In the genomic region with DNA sequence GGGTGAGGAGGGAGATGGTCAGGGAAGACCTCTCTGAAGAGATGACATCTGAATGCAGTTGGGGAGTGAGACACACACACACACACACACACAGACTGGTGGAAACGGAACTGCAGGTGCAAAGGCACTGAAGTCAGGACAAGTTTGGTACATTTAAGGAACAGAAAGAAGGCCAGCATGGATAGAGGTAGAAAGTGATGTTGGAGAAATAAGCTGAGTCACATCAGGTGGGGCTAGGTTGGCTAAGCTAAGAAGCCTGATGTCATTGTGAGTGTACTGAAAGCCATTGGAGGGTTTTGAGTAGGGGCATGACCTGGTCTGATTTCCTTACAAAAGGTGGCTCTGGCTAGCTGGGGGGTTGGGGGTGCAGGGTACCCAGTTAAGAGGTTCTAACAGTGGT, we compare ENCODE assay signal across 20 cellular contexts. TPM values are rescaled to one million over a fixed set of nuclear protein-coding genes. Genes with fewer than 3 reads are reported as not detected.
DNase-seq lines count a peak whose midpoint lies in the region; ATAC-seq and TF ChIP-seq lines count a peak whose summit lies in the region.
"Had no signal": no experiment of that assay in that cellular context is flagged by ENCODE, and none has a peak within 500 bp of the region (broad histone marks: within the 10 kb centered on the region; RNA-seq: fewer than 3 reads in every experiment).

No MANE protein-coding gene starts in this region.

- H3K27ac ChIP-seq in mammary epithelial cell (ENCODE audit: insufficient read depth, low read depth, low read length): no peak overlapping the region
- H3K27ac ChIP-seq: neural progenitor cell, right atrium auricular region, suprapubic skin had no signal

- H3K9ac ChIP-seq in mammary epithelial cell (ENCODE audit: insufficient read depth, low read length): no peak overlapping the region
- H3K9ac ChIP-seq: neural progenitor cell had no signal

- BruUV-seq in mammary epithelial cell (replicated peaks; lab: Mats Ljungman, UMichigan) (no TSS peak), MCF 10A (replicated peaks; lab: Mats Ljungman, UMichigan) (no TSS peak)

- no peak overlapping the region for H2AFZ ChIP-seq in mammary epithelial cell (ENCODE audit: low read depth, low read length)
- H2AFZ ChIP-seq: neural progenitor cell had no signal

- H4K20me1 ChIP-seq in mammary epithelial cell (ENCODE audit: insufficient read depth, low read length): no peaks in the 10 kb centered on the region

- no peaks in the 10 kb centered on the region for H3K36me3 Mint-ChIP-seq in MCF 10A (ENCODE audit: insufficient read depth, unreplicated experiment)
- H3K36me3 Mint-ChIP-seq in activated T-helper 1 cell treated with anti-CD3 and anti-CD28 coated beads, Interleukin-12 subunit alpha, Interleukin-12 subunit beta, Interleukin-2, Interleukin-4 antibody, amounts not matched to agents 30 ng/mL and 10 ng/mL and 1 ng/mL, durations not matched to agents 14 hours and 24 hours and 36 hours (ENCODE audit: low read depth): peaks cover 21% of the 10 kb centered on the region
- H3K36me3 Mint-ChIP-seq in stimulated activated naive B cell treated with anti-CD40 and anti-IgM and Interleukin-4, amounts not matched to agents 10 μg/mL and 1 μg/mL and 100 μg/mL, for 72 hours: peaks cover 6 to 7% of the 10 kb centered on the region in 2 donors
- H3K36me3 Mint-ChIP-seq: CD8-positive, alpha-beta memory T cell; neural progenitor cell had no signal

- H3K27me3 Mint-ChIP-seq in MCF 10A (ENCODE audit: insufficient read depth, unreplicated experiment): peaks cover 37% of the 10 kb centered on the region
- H3K27me3 Mint-ChIP-seq in activated T-helper 1 cell treated with anti-CD3 and anti-CD28 coated beads, Interleukin-12 subunit alpha, Interleukin-12 subunit beta, Interleukin-2, Interleukin-4 antibody, amounts not matched to agents 30 ng/mL and 10 ng/mL and 1 ng/mL, durations not matched to agents 14 hours and 24 hours and 36 hours (ENCODE audit: insufficient read depth): no peaks in the 10 kb centered on the region
- H3K27me3 Mint-ChIP-seq in stimulated activated naive B cell treated with anti-CD40 and anti-IgM and Interleukin-4, amounts not matched to agents 10 μg/mL and 1 μg/mL and 100 μg/mL, for 72 hours: peaks cover 0 to 5% of the 10 kb centered on the region in 2 donors

- H3K4me1 Mint-ChIP-seq in MCF 10A (ENCODE audit: insufficient read depth, unreplicated experiment): no peaks in the 10 kb centered on the region
- H3K4me1 Mint-ChIP-seq in activated T-helper 1 cell treated with anti-CD3 and anti-CD28 coated beads, Interleukin-12 subunit alpha, Interleukin-12 subunit beta, Interleukin-2, Interleukin-4 antibody, amounts not matched to agents 30 ng/mL and 10 ng/mL and 1 ng/mL, durations not matched to agents 14 hours and 24 hours and 36 hours (ENCODE audit: low read depth): peaks cover 52% of the 10 kb centered on the region
- H3K4me1 Mint-ChIP-seq in stimulated activated naive B cell treated with anti-CD40 and anti-IgM and Interleukin-4, amounts not matched to agents 10 μg/mL and 1 μg/mL and 100 μg/mL, for 72 hours: peaks cover 26 to 33% of the 10 kb centered on the region in 2 donors

- 50% methylated on average over 1 of the region's 1 CpG for WGBS in mammary epithelial cell (ENCODE audit: low coverage, missing lambda C conversion rate)

- in situ Hi-C loops in mammary epithelial cell (cut with MboI; ENCODE audit: low sequenced_read_pairs in 2 of 2): no loop called here

- peaks cover 3% of the 10 kb centered on the region for H3K4me1 ChIP-seq in mammary epithelial cell (ENCODE audit: insufficient read depth, low read length)

- no peaks in the 10 kb centered on the region for H3K79me2 ChIP-seq in mammary epithelial cell (ENCODE audit: insufficient read depth, low read length)

- no peak overlapping the region for H3K4me3 Mint-ChIP-seq in MCF 10A (ENCODE audit: unreplicated experiment)
- no peak overlapping the region for H3K4me3 Mint-ChIP-seq in activated T-helper 1 cell treated with anti-CD3 and anti-CD28 coated beads, Interleukin-12 subunit alpha, Interleukin-12 subunit beta, Interleukin-2, Interleukin-4 antibody, amounts not matched to agents 30 ng/mL and 10 ng/mL and 1 ng/mL, durations not matched to agents 14 hours and 24 hours and 36 hours
- H3K4me3 Mint-ChIP-seq in stimulated activated naive B cell treated with anti-CD40 and anti-IgM and Interleukin-4, amounts not matched to agents 10 μg/mL and 1 μg/mL and 100 μg/mL, for 72 hours: no peak overlapping the region
- H3K4me3 Mint-ChIP-seq: CD8-positive, alpha-beta memory T cell had no signal

- no peaks in the 10 kb centered on the region for H3K9me3 ChIP-seq in mammary epithelial cell (replicated peaks; ENCODE audit: insufficient read depth, low read length)
- H3K9me3 ChIP-seq: right atrium auricular region, suprapubic skin had no signal

- peaks cover 18% of the 10 kb centered on the region for H3K27me3 ChIP-seq in mammary epithelial cell (ENCODE audit: insufficient read depth, low read length)
- H3K27me3 ChIP-seq: right atrium auricular region had no signal

- no peak overlapping the region for H3K4me3 ChIP-seq in mammary epithelial cell (replicated peaks in 1 of 3; ENCODE audit: insufficient read depth in 1 of 3, low read depth in 2 of 3, low read length in 3 of 3)
- H3K4me3 ChIP-seq: neural progenitor cell, right atrium auricular region, suprapubic skin had no signal

- no peaks in the 10 kb centered on the region for H3K36me3 ChIP-seq in mammary epithelial cell (ENCODE audit: insufficient read depth, low read length)
- H3K36me3 ChIP-seq: neural progenitor cell, right atrium auricular region, suprapubic skin had no signal

- H3K9me3 Mint-ChIP-seq in MCF 10A (ENCODE audit: unreplicated experiment): no peaks in the 10 kb centered on the region
- H3K9me3 Mint-ChIP-seq in activated T-helper 1 cell treated with anti-CD3 and anti-CD28 coated beads, Interleukin-12 subunit alpha, Interleukin-12 subunit beta, Interleukin-2, Interleukin-4 antibody, amounts not matched to agents 30 ng/mL and 10 ng/mL and 1 ng/mL, durations not matched to agents 14 hours and 24 hours and 36 hours: no peaks in the 10 kb centered on the region
- no peaks in the 10 kb centered on the region for H3K9me3 Mint-ChIP-seq in stimulated activated naive B cell treated with anti-CD40 and anti-IgM and Interleukin-4, amounts not matched to agents 10 μg/mL and 1 μg/mL and 100 μg/mL, for 72 hours
- H3K9me3 Mint-ChIP-seq: CD8-positive, alpha-beta memory T cell; neural progenitor cell had no signal

- dilution Hi-C loops in mammary epithelial cell (cut with HindIII; ENCODE audit: low sequenced_read_pairs): loop anchor here (5.0 kb wide), 1 partner anchor 70 kb away; no protein-coding TSS in a partner anchor

- POLR2A ChIA-PET in MCF 10A (lab: Yijun Ruan, JAX): interaction anchor here (1.1 to 1.2 kb wide), 2 partner anchors 10 to 13 kb away, joined by 4 read pairs; a partner anchor contains a TSS

- CTCF ChIA-PET in mammary epithelial cell (lab: Charles Lee; ENCODE audit: low non-redundant PET) (no interaction called here), MCF 10A (lab: Yijun Ruan, JAX) (interaction anchor here (0.8 to 1.7 kb wide), 4 partner anchors 10 to 77 kb away, joined by 3 to 5 read pairs (median 3); a partner anchor contains a TSS)

- peak; percentile 37 for DNase-seq in mammary epithelial cell
- DNase-seq in MCF 10A (ENCODE audit: unreplicated experiment): no peak
- no peak for DNase-seq in activated T-helper 1 cell treated with anti-CD3 and anti-CD28 coated beads, Interleukin-12 subunit alpha, Interleukin-12 subunit beta, Interleukin-2, Interleukin-4 antibody, amounts not matched to agents 30 ng/mL and 10 ng/mL and 1 ng/mL, durations not matched to agents 14 hours and 24 hours and 36 hours (ENCODE audit: low spot score)
- DNase-seq in stimulated activated naive B cell treated with anti-CD40 and anti-IgM and Interleukin-4, amounts not matched to agents 10 μg/mL and 1 μg/mL and 100 μg/mL, for 72 hours: no peak
- no peak for DNase-seq in NCI-H1105 treated with DMSO at 0.1 percent for 48 hours (lab: John Stamatoyannopoulos, UW)
- DNase-seq: activated CD4-positive, alpha-beta T cell treated with anti-CD3 and anti-CD28 coated beads, Interleukin-2, amount 50 U/mL, for 4 hours; amygdala; CD8-positive, alpha-beta memory T cell; hypothalamus; midbrain; NCI-H1092; NCI-H526 treated with DMSO at 0.1 percent for 48 hours had no signal

- TF ChIP-seq CTCF in mammary epithelial cell (conservative IDR thresholded peaks at IDR 0.05 in 1 of 2, IDR thresholded peaks at IDR 0.05 in 1 of 2; ENCODE audit: extremely low read depth in 1 of 2, insufficient read depth in 1 of 2, low read depth in 1 of 2, low read length in 2 of 2) (no peak), MCF 10A (IDR thresholded peaks at IDR 0.05; ENCODE audit: unreplicated experiment) (no peak)

- no peak overlapping the region for H3K27ac Mint-ChIP-seq in MCF 10A (ENCODE audit: low read depth, unreplicated experiment)
- H3K27ac Mint-ChIP-seq in activated T-helper 1 cell treated with anti-CD3 and anti-CD28 coated beads, Interleukin-12 subunit alpha, Interleukin-12 subunit beta, Interleukin-2, Interleukin-4 antibody, amounts not matched to agents 30 ng/mL and 10 ng/mL and 1 ng/mL, durations not matched to agents 14 hours and 24 hours and 36 hours: peak overlapping the region; percentile 64
- peak overlapping the region; percentile 52 for H3K27ac Mint-ChIP-seq in stimulated activated naive B cell treated with anti-CD40 and anti-IgM and Interleukin-4, amounts not matched to agents 10 μg/mL and 1 μg/mL and 100 μg/mL, for 72 hours
- H3K27ac Mint-ChIP-seq: CD8-positive, alpha-beta memory T cell; neural progenitor cell had no signal

- no peak overlapping the region for H3K4me2 ChIP-seq in mammary epithelial cell (ENCODE audit: insufficient read depth, low read depth, low read length)
- H3K4me2 ChIP-seq: neural progenitor cell had no signal

- ATAC-seq in stimulated activated naive B cell treated with anti-CD40 and anti-IgM and Interleukin-4, amounts not matched to agents 10 μg/mL and 1 μg/mL and 100 μg/mL, for 72 hours (replicated peaks): peak in 1 of 2 donors; percentile 18
- ATAC-seq in HG02973 (IDR thresholded peaks at IDR 0.05; ENCODE audit: unreplicated experiment): no peak
- ATAC-seq: SK-N-SH treated with all-trans-retinoic acid at 6 μM for 48 hours had no signal

- intact Hi-C loops in mammary epithelial cell (cut with micrococcal nuclease): no loop called here
- intact Hi-C loops in MCF 10A (cut with micrococcal nuclease): no loop called here
- intact Hi-C loops in activated T-helper 1 cell treated with anti-CD3 and anti-CD28 coated beads, Interleukin-12 subunit alpha, Interleukin-12 subunit beta, Interleukin-2, Interleukin-4 antibody, amounts not matched to agents 30 ng/mL and 10 ng/mL and 1 ng/mL, durations not matched to agents 14 hours and 24 hours and 36 hours (cut with micrococcal nuclease): no loop called here

RNA-seq across cellular contexts. Expression of a gene that starts 3.1 kb away (rescaled TPM):
- under 1 TPM; 0.16 to 0.17 TPM for total RNA-seq in mammary epithelial cell
- 0.90 TPM for polyA plus RNA-seq in mammary epithelial cell
- not detected for polyA minus RNA-seq in mammary epithelial cell
- total RNA-seq in MCF 10A (2022): 0.17 and 0.21 TPM in 2 replicates
- total RNA-seq in activated T-helper 1 cell treated with anti-CD3 and anti-CD28 coated beads, Interleukin-12 subunit alpha, Interleukin-12 subunit beta, Interleukin-2, Interleukin-4 antibody, amounts not matched to agents 30 ng/mL and 10 ng/mL and 1 ng/mL, durations not matched to agents 14 hours and 24 hours and 36 hours: 12.3 and 12.8 TPM in 2 replicates
- total RNA-seq: Daoy, fibroblast of villous mesenchyme had no signal

RNA-seq across cellular contexts. Expression of a gene that starts 12.3 kb away (rescaled TPM):
- 1 to 10 TPM; 2.0 to 2.3 TPM for total RNA-seq in mammary epithelial cell
- 1.3 TPM for polyA plus RNA-seq in mammary epithelial cell
- polyA minus RNA-seq in mammary epithelial cell: 5.6 TPM
- 2.3 and 2.9 TPM in 2 replicates for total RNA-seq in MCF 10A (2022)
- total RNA-seq in activated T-helper 1 cell treated with anti-CD3 and anti-CD28 coated beads, Interleukin-12 subunit alpha, Interleukin-12 subunit beta, Interleukin-2, Interleukin-4 antibody, amounts not matched to agents 30 ng/mL and 10 ng/mL and 1 ng/mL, durations not matched to agents 14 hours and 24 hours and 36 hours: 1.9 and 2.2 TPM in 2 replicates

RNA-seq across cellular contexts. Expression of a gene that starts 24.4 kb away (rescaled TPM):
- 10 to 100 TPM; 12.3 to 14.6 TPM for total RNA-seq in mammary epithelial cell
- 15.9 TPM for polyA plus RNA-seq in mammary epithelial cell
- polyA minus RNA-seq in mammary epithelial cell: 19.3 TPM
- total RNA-seq in MCF 10A (2022): 10.1 and 11.5 TPM in 2 replicates
- 15.7 and 18.5 TPM in 2 replicates for total RNA-seq in activated T-helper 1 cell treated with anti-CD3 and anti-CD28 coated beads, Interleukin-12 subunit alpha, Interleukin-12 subunit beta, Interleukin-2, Interleukin-4 antibody, amounts not matched to agents 30 ng/mL and 10 ng/mL and 1 ng/mL, durations not matched to agents 14 hours and 24 hours and 36 hours

RNA-seq across cellular contexts. Expression of a gene that starts 48.7 kb away (rescaled TPM):
- 10 to 100 TPM; 10.2 to 14.5 TPM for total RNA-seq in mammary epithelial cell
- 5.5 TPM for polyA plus RNA-seq in mammary epithelial cell
- polyA minus RNA-seq in mammary epithelial cell: 2.2 TPM
- 6.6 and 7.8 TPM in 2 replicates for total RNA-seq in MCF 10A (2022)
- 23.0 and 23.7 TPM in 2 replicates for total RNA-seq in activated T-helper 1 cell treated with anti-CD3 and anti-CD28 coated beads, Interleukin-12 subunit alpha, Interleukin-12 subunit beta, Interleukin-2, Interleukin-4 antibody, amounts not matched to agents 30 ng/mL and 10 ng/mL and 1 ng/mL, durations not matched to agents 14 hours and 24 hours and 36 hours

RNA-seq across cellular contexts. Expression of a gene that starts 49.2 kb away (rescaled TPM):
- total RNA-seq in mammary epithelial cell: not detected
- polyA plus RNA-seq in mammary epithelial cell: 0.18 TPM
- polyA minus RNA-seq in mammary epithelial cell: not detected
- total RNA-seq in MCF 10A (2022): not detected in 2 replicates
- not detected in 2 replicates for total RNA-seq in activated T-helper 1 cell treated with anti-CD3 and anti-CD28 coated beads, Interleukin-12 subunit alpha, Interleukin-12 subunit beta, Interleukin-2, Interleukin-4 antibody, amounts not matched to agents 30 ng/mL and 10 ng/mL and 1 ng/mL, durations not matched to agents 14 hours and 24 hours and 36 hours
- total RNA-seq: CD8-positive, alpha-beta memory T cell; Daoy; fibroblast of villous mesenchyme; kidney epithelial cell; right atrium auricular region had no signal
- polyA plus RNA-seq: CD8-positive, alpha-beta memory T cell had no signal

Comparison
In these comparisons a context has a peak if more than half of its experiments do, and no peak if none do; other contexts are left out.
1. RNA of a gene that starts 3.1 kb away (total RNA-seq): 12.3 to 12.8 TPM in activated T-helper 1 cell treated with anti-CD3 and anti-CD28 coated beads, Interleukin-12 subunit alpha, Interleukin-12 subunit beta, Interleukin-2, Interleukin-4 antibody, amounts not matched to agents 30 ng/mL and 10 ng/mL and 1 ng/mL, durations not matched to agents 14 hours and 24 hours and 36 hours; 0.17 to 0.21 TPM in MCF 10A and 0.16 to 0.17 TPM in mammary epithelial cell; every median in the first group is over 10 times any median in the second.